ENCODE assay signal across 11 cellular contexts in genomic region chr16:661184-661821, GRCh38. TPM values are rescaled to one million over a fixed set of nuclear protein-coding genes. Genes with fewer than 3 reads are reported as not detected.
DNase-seq lines count a peak whose midpoint lies in the region; TF ChIP-seq lines count a peak whose summit lies in the region.
"Had no signal": no experiment of that assay in that cellular context is flagged by ENCODE, and none has a peak within 500 bp of the region (broad histone marks: within the 10 kb centered on the region; RNA-seq: fewer than 3 reads in every experiment).

No MANE protein-coding gene starts in this region.

- H3K9ac ChIP-seq in SK-N-MC (ENCODE audit: insufficient read length) (peak overlapping the region; percentile 26), iPS-15b (ENCODE audit: low read depth, low read length) (peak overlapping the region; percentile 54)

- CTCF ChIA-PET in MCF 10A (lab: Yijun Ruan, JAX), result interaction anchor here (0.5 to 1.0 kb wide), 6 partner anchors 13 to 564 kb away, joined by 3 to 5 read pairs (median 3); partner anchors contain the start of gene TPSG1

- H3K36me3 Mint-ChIP-seq in MCF 10A (ENCODE audit: insufficient read depth, unreplicated experiment), result peaks cover 6% of the 10 kb centered on the region

- TF ChIP-seq CTCF in breast epithelium (IDR thresholded peaks at IDR 0.05) (peak; percentile 2 to 55 (median 7)), MCF 10A (IDR thresholded peaks at IDR 0.05; ENCODE audit: unreplicated experiment) (no peak), tibial artery (IDR thresholded peaks at IDR 0.05) (peak in 1 of 2 experiments; percentile 8)

- no peak overlapping the region for H3K4me3 Mint-ChIP-seq in MCF 10A (ENCODE audit: unreplicated experiment)

- intact Hi-C loops in breast epithelium (cut with DNase I; ENCODE audit: low total_unique reads), result no loop called here
- intact Hi-C loops in MCF 10A (cut with micrococcal nuclease), result no loop called here
- intact Hi-C loops in tibial artery (cut with DNase I; ENCODE audit: low total_unique reads), result no loop called here

- H3K9me3 Mint-ChIP-seq in MCF 10A (ENCODE audit: unreplicated experiment), result no peaks in the 10 kb centered on the region

- no peak for DNase-seq in breast epithelium (ENCODE audit: low spot score in 2 of 2)
- DNase-seq in MCF 10A (ENCODE audit: unreplicated experiment), result no peak
- DNase-seq in SK-N-MC (ENCODE audit: low read depth, low spot score), result no peak
- DNase-seq in tibial artery, result no peak
- no peak for DNase-seq in NCI-H2227 (lab: John Stamatoyannopoulos, UW; ENCODE audit: unreplicated experiment)
- DNase-seq in SHP77 (lab: John Stamatoyannopoulos, UW), result no peak
- DNase-seq in activated CD4-positive, alpha-beta T cell treated with anti-CD3 and anti-CD28 coated beads for 4 hours, result no peak
- DNase-seq: GOT3 had no signal

- peaks cover 0 to 6% of the 10 kb centered on the region in 2 donors for H3K4me1 ChIP-seq in breast epithelium
- no peaks in the 10 kb centered on the region for H3K4me1 ChIP-seq in iPS-15b (ENCODE audit: control insufficient read depth, insufficient read depth, low read length)
- H3K4me1 ChIP-seq in tibial artery, result peaks cover 0 to 15% (median 13%) of the 10 kb centered on the region in 4 donors

- no peak for TF ChIP-seq POLR2A in breast epithelium (IDR thresholded peaks at IDR 0.05)

- H3K4me1 Mint-ChIP-seq in MCF 10A (ENCODE audit: insufficient read depth, unreplicated experiment), result no peaks in the 10 kb centered on the region

- no peaks in the 10 kb centered on the region for H3K36me3 ChIP-seq in breast epithelium
- H3K36me3 ChIP-seq in SK-N-MC (ENCODE audit: insufficient read depth, low read length), result no peaks in the 10 kb centered on the region; the same call in 1 of the 2 replicates
- peaks cover 31% of the 10 kb centered on the region for H3K36me3 ChIP-seq in iPS-15b (ENCODE audit: control insufficient read depth, insufficient read depth, low read length)
- peaks cover 0 to 40% (median 5%) of the 10 kb centered on the region in 3 donors for H3K36me3 ChIP-seq in tibial artery
- H3K36me3 ChIP-seq: colonic mucosa, uterus had no signal

- H3K27me3 ChIP-seq in breast epithelium, result no peaks in the 10 kb centered on the region
- no peaks in the 10 kb centered on the region for H3K27me3 ChIP-seq in iPS-15b (ENCODE audit: control insufficient read depth, insufficient read depth, low read length)
- H3K27me3 ChIP-seq in tibial artery, result no peaks in the 10 kb centered on the region
- H3K27me3 ChIP-seq: colonic mucosa, uterus had no signal

- H3K27ac Mint-ChIP-seq in MCF 10A (ENCODE audit: low read depth, unreplicated experiment), result no peak overlapping the region

- peak overlapping the region; percentile 40 to 77 for H3K27ac ChIP-seq in breast epithelium
- H3K27ac ChIP-seq in SK-N-MC, result 0 out of 2 replicates have a peak overlapping the region, but pooled peaks have one; percentile 36
- peak overlapping the region; percentile 18 to 62 for H3K27ac ChIP-seq in tibial artery

- BruUV-seq in MCF 10A (replicated peaks; lab: Mats Ljungman, UMichigan), result no TSS peak

- no peaks in the 10 kb centered on the region for H3K27me3 Mint-ChIP-seq in MCF 10A (ENCODE audit: insufficient read depth, unreplicated experiment)

- H3K4me3 ChIP-seq in breast epithelium (peak overlapping the region in 2 of 3 donors; percentile 32 to 58), SK-N-MC (no peak overlapping the region), iPS-15b (ENCODE audit: low read depth, low read length) (no peak overlapping the region), tibial artery (peak overlapping the region in 1 of 2 donors; percentile 46)
- H3K4me3 ChIP-seq: uterus had no signal

- H3K9me3 ChIP-seq in breast epithelium (no peaks in the 10 kb centered on the region), SK-N-MC (ENCODE audit: low read depth, low read length) (no peaks in the 10 kb centered on the region), iPS-15b (ENCODE audit: control insufficient read depth, insufficient read depth, low read length) (no peaks in the 10 kb centered on the region), tibial artery (no peaks in the 10 kb centered on the region)
- H3K9me3 ChIP-seq: colonic mucosa, uterus had no signal

- POLR2A ChIA-PET in MCF 10A (lab: Yijun Ruan, JAX), result no interaction called here

RNA-seq across cellular contexts. Expression of gene RHOT2, which starts 6.6 kb away (rescaled TPM):
- 10 to 100 TPM; 39.4 to 90.8 (median 66.9) TPM for total RNA-seq in breast epithelium
- 110 and 118 TPM in 2 replicates for total RNA-seq in MCF 10A (2022)

RNA-seq across cellular contexts. Expression of gene WDR90, which starts 12.1 kb away (rescaled TPM):
- total RNA-seq in breast epithelium, result 10 to 100 TPM in 2 of 3 donors, 1 to 10 TPM in 1; 9.6 to 26.9 (median 22.7) TPM
- total RNA-seq in MCF 10A (2022), result 40.4 and 47.9 TPM in 2 replicates

RNA-seq across cellular contexts. Expression of gene RHBDL1, which starts 14.2 kb away (rescaled TPM):
- total RNA-seq in breast epithelium (1 to 10 TPM in 2 of 3 donors, under 1 TPM in 1; 0.48 to 2.3 (median 1.0) TPM), MCF 10A (2022) (3.0 and 4.5 TPM in 2 replicates)

RNA-seq across cellular contexts. Expression of gene STUB1, which starts 18.9 kb away (rescaled TPM):
- total RNA-seq in breast epithelium (100 to 1,000 TPM; 127 to 184 (median 175) TPM), MCF 10A (2022) (99.3 and 124 TPM in 2 replicates)

RNA-seq across cellular contexts. Expression of gene MCRIP2, which starts 19.7 kb away (rescaled TPM):
- total RNA-seq in breast epithelium (10 to 100 TPM; 26.8 to 39.7 (median 34.9) TPM), MCF 10A (2022) (43.6 and 44.6 TPM in 2 replicates)

Comparison
In these comparisons a context has a peak if more than half of its experiments do, and no peak if none do; other contexts are left out.
1. H3K4me3 ChIP-seq: peak in breast epithelium (2 of 3); none in SK-N-MC (single experiment) and iPS-15b (single experiment).
2. Peak in every context shown above with its lines, with median percentiles within 50 percentile points of each other: H3K27ac ChIP-seq.